ENCODE assay signal across 8 cellular contexts in the genomic region with DNA sequence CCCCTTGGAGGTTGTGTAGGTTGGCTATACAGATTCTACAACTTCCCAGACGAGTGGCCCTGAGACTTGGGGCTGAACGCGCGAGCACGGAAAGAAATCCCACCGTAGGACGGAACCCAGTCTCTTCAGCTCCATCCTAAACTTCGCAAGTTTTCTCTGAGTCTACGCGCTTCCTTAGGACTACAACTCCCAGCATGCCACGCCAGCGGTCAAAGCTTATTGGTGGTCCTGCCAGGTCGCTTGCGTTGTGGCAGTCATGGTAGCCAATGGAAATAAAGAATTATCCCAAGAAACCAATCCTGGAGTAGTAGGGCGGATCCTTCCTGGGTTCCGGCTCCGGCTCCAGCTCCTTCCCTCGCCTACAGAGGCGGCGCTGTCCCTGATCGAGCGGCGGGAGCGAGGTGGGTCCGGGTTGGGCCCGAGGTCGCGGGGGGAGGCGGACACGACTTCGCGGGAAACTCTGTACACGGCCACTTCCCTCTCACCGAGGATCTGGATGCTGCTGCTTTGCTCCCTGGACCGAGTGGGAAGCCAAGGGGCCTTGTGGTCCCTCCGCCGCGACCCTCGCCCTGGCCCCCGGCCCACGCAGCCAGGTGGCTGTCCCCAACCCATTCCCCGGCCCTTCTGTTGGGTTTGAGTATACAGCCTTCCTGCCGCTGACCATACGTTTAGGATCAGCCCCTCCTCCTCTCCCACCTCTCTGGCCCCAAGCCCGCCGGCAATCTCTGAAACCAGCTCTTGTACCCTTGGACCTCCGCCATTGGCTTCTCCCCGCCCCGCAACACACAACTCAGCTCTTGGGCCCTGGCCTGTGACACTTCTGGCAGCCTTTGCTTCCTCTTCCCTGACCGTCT. TPM values are rescaled to one million over a fixed set of nuclear protein-coding genes. Genes with fewer than 3 reads are reported as not detected.
DNase-seq lines count a peak whose midpoint lies in the region; ATAC-seq and TF ChIP-seq lines count a peak whose summit lies in the region.

A gene with protein sequence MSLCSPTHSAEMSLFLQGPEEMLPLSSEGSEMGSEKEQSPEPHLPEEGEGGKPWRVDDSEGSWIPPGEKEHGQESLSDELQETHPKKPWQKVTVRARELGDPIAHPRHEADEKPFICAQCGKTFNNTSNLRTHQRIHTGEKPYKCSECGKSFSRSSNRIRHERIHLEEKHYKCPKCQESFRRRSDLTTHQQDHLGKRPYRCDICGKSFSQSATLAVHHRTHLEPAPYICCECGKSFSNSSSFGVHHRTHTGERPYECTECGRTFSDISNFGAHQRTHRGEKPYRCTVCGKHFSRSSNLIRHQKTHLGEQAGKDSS (plus strand): TSS at position 357 of the 854 bp plus-strand sequence. CDS start 3,046 bp downstream, outside the sequence.

- WGBS in transverse colon (ENCODE audit: low coverage in 1 of 2), 2 donors: 0 to 1% methylated on average over 6 to 30 of the region's 50 CpGs

- no peak for TF ChIP-seq EP300 in transverse colon (IDR thresholded peaks at IDR 0.05; ENCODE audit: low read depth)

- H3K36me3 ChIP-seq in SU-DHL-6 (ENCODE audit: low read length) (no peaks in the 10 kb centered on the region; the same call in 1 of the 2 replicates), cardiac muscle cell (peaks cover 8% of the 10 kb centered on the region), parathyroid adenoma (ENCODE audit: control insufficient read depth, insufficient read depth, low read length) (no peaks in the 10 kb centered on the region), transverse colon (peaks cover 0 to 8% (median 2%) of the 10 kb centered on the region in 4 donors)

- H3K9me3 ChIP-seq in SU-DHL-6 (ENCODE audit: insufficient read depth, low read length): no peaks in the 10 kb centered on the region
- H3K9me3 ChIP-seq in cardiac muscle cell (ENCODE audit: low read depth): no peaks in the 10 kb centered on the region
- no peaks in the 10 kb centered on the region for H3K9me3 ChIP-seq in parathyroid adenoma (ENCODE audit: control insufficient read depth, low read length)
- no peaks in the 10 kb centered on the region for H3K9me3 ChIP-seq in transverse colon

- ATAC-seq in HG02642 (IDR thresholded peaks at IDR 0.05; ENCODE audit: poor library complexity, unreplicated experiment): peak; percentile 92

- in situ Hi-C loops in transverse colon (cut with MboI; ENCODE audit: low pct_ligation_motif_present in 1 of 4, low pct_unique_long_range_greater_than_20kb in 1 of 4, low sequenced_read_pairs in 3 of 4): no loop called here

- H3K4me3 ChIP-seq in SU-DHL-6 (ENCODE audit: insufficient read depth, low read length, poor library complexity, severe bottlenecking) (peak within 1 kb of the TSS; percentile 97), cardiac muscle cell (peak within 1 kb of the TSS; percentile 60), parathyroid adenoma (ENCODE audit: low read depth, low read length) (peak within 1 kb of the TSS; percentile 94), transverse colon (peak within 1 kb of the TSS; percentile 56 to 91 (median 82))

- H3K27ac ChIP-seq in SU-DHL-6 (ENCODE audit: low read depth, low read length) (peak within 1 kb of the TSS; percentile 41), cardiac muscle cell (peak within 1 kb of the TSS; percentile 51), parathyroid adenoma (peak within 1 kb of the TSS; percentile 70), transverse colon (peak within 1 kb of the TSS; percentile 78 to 82 (median 81))

- peak; percentile 63 for TF ChIP-seq POLR2A in transverse colon (IDR thresholded peaks at IDR 0.05)

- H3K27me3 ChIP-seq in SU-DHL-6 (ENCODE audit: low read length) (no peaks in the 10 kb centered on the region), cardiac muscle cell (no peaks in the 10 kb centered on the region), parathyroid adenoma (ENCODE audit: control insufficient read depth, insufficient read depth, low read length) (no peaks in the 10 kb centered on the region), transverse colon (no peaks in the 10 kb centered on the region)

- DNase-seq in NCI-H1105 (lab: John Stamatoyannopoulos, UW) (peak; percentile 96), cardiac muscle cell (ENCODE audit: low read depth in 1 of 2, low spot score in 1 of 2) (peak; percentile 97 to 98), transverse colon (peak; percentile 94)
- DNase-seq in activated naive CD8-positive, alpha-beta T cell treated with anti-CD3 and anti-CD28 coated beads, Interleukin-2, amount 50 U/mL, for 16 hours (ENCODE audit: low read depth, low spot score): peak; percentile 71

- H2AFZ ChIP-seq in SU-DHL-6 (ENCODE audit: low read depth, low read length, severe bottlenecking): peak within 1 kb of the TSS; percentile 97
- H2AFZ ChIP-seq in parathyroid adenoma: peak within 1 kb of the TSS; percentile 95

- H3K9me2 ChIP-seq in SU-DHL-6 (replicated peaks; ENCODE audit: insufficient read depth, low read length): no peaks in the 10 kb centered on the region

- peak within 1 kb of the TSS; percentile 97 for H3K4me2 ChIP-seq in SU-DHL-6 (ENCODE audit: low read depth, low read length, poor library complexity, severe bottlenecking)
- peak within 1 kb of the TSS; percentile 96 for H3K4me2 ChIP-seq in parathyroid adenoma (ENCODE audit: low read length)

- H3K4me1 ChIP-seq in cardiac muscle cell (ENCODE audit: low read depth) (peaks cover 5% of the 10 kb centered on the region), parathyroid adenoma (no peaks in the 10 kb centered on the region), transverse colon (peaks cover 10 to 19% (median 13%) of the 10 kb centered on the region in 4 donors)

- no peaks in the 10 kb centered on the region for H3F3A ChIP-seq in SU-DHL-6 (ENCODE audit: insufficient read depth)

- no peaks in the 10 kb centered on the region for H4K20me1 ChIP-seq in SU-DHL-6 (ENCODE audit: low read depth, low read length)

- peaks cover 20% of the 10 kb centered on the region for H3K79me2 ChIP-seq in SU-DHL-6 (ENCODE audit: insufficient read depth, low read length)
- peaks cover 3% of the 10 kb centered on the region for H3K79me2 ChIP-seq in parathyroid adenoma

- TF ChIP-seq CTCF in GM12872 (IDR thresholded peaks at IDR 0.05; ENCODE audit: insufficient read depth, low read depth, low read length) (peak; percentile 36; the same call in 2 of the 3 replicates), SU-DHL-6 (IDR thresholded peaks at IDR 0.05; ENCODE audit: insufficient read depth, low read length, poor library complexity, severe bottlenecking) (no peak), cardiac muscle cell (IDR thresholded peaks at IDR 0.05; ENCODE audit: low read depth, low read length) (peak; percentile 52), parathyroid adenoma (IDR thresholded peaks at IDR 0.05) (no peak), transverse colon (IDR thresholded peaks at IDR 0.05) (peak; percentile 34 to 50 (median 37))

- H3K9ac ChIP-seq in SU-DHL-6 (ENCODE audit: low read length): peak within 1 kb of the TSS; percentile 87
- peak within 1 kb of the TSS; percentile 32 for H3K9ac ChIP-seq in parathyroid adenoma

- intact Hi-C loops in transverse colon (cut with DNase I; ENCODE audit: low total_unique reads): loop anchor here (10.0 kb wide), 1 partner anchor 72 kb away; no protein-coding TSS in a partner anchor

RNA-seq across cellular contexts. Expression of the gene that starts here (rescaled TPM):
- total RNA-seq in cardiac muscle cell: 22.6 and 24.3 TPM in 2 replicates
- polyA plus RNA-seq in cardiac muscle cell: 18.6 and 25.9 TPM in 2 replicates
- 10 to 100 TPM in 1 of 4 donors, 1 to 10 TPM in 2, under 1 TPM in 1; 1.00 to 11.3 (median 6.0) TPM for total RNA-seq in transverse colon

Comparison
In these comparisons a context has a peak if more than half of its experiments do, and no peak if none do; other contexts are left out.
1. Peak in every context shown above with its lines: DNase-seq, ATAC-seq, H3K4me3 ChIP-seq and H3K27ac ChIP-seq.
2. CTCF ChIP-seq: peak in GM12872 (single experiment), cardiac muscle cell (single experiment) and transverse colon (5 of 5); none in SU-DHL-6 (single experiment) and parathyroid adenoma (single experiment).